Comparison of ENCODE assay signal across 17 cellular contexts in genomic region chr15:56240390-56240789, GRCh38. TPM values are rescaled to one million over a fixed set of nuclear protein-coding genes. Genes with fewer than 3 reads are reported as not detected.
A peak's percentile ranks its signal among the peaks of the same experiment; 100 is the strongest.
DNase-seq lines count a peak whose midpoint lies in the region; ATAC-seq and TF ChIP-seq lines count a peak whose summit lies in the region.
"Had no signal": no experiment of that assay in that cellular context is flagged by ENCODE, and none has a peak within 500 bp of the region (broad histone marks: within the 10 kb centered on the region; RNA-seq: fewer than 3 reads in every experiment).

No MANE protein-coding gene starts in this region.

- H3K27me3 ChIP-seq in PC-9 (ENCODE audit: insufficient read depth, low read depth) (no peaks in the 10 kb centered on the region), smooth muscle cell (ENCODE audit: low read depth) (no peaks in the 10 kb centered on the region)
- H3K27me3 ChIP-seq in CD8-positive, alpha-beta memory T cell (ENCODE audit: insufficient read depth, low read length, poor library complexity, severe bottlenecking) = no peaks in the 10 kb centered on the region
- H3K27me3 ChIP-seq: tibial artery had no signal

- no peaks in the 10 kb centered on the region for H3K9me3 ChIP-seq in PC-9 (ENCODE audit: insufficient read depth, low read depth)
- no peaks in the 10 kb centered on the region for H3K9me3 ChIP-seq in smooth muscle cell (replicated peaks; ENCODE audit: low read depth)
- no peaks in the 10 kb centered on the region for H3K9me3 ChIP-seq in CD8-positive, alpha-beta memory T cell (ENCODE audit: low read length)
- H3K9me3 ChIP-seq: tibial artery had no signal

- H3K4me3 Mint-ChIP-seq in activated T-cell treated with anti-CD3 and anti-CD28 coated beads, Interleukin-2, amount 50 U/mL, for 24 hours = peak overlapping the region; percentile 15
- peak overlapping the region in 3 of 7 donors; percentile 1 to 48 (median 27) for H3K4me3 Mint-ChIP-seq in CD8-positive, alpha-beta memory T cell
- H3K4me3 Mint-ChIP-seq: activated CD4-positive, alpha-beta memory T cell treated with anti-CD3 and anti-CD28 coated beads, Interleukin-2, amount 10 ng/mL, durations not matched to agents 7 days and 5 days had no signal

- H3K4me1 Mint-ChIP-seq in activated T-cell treated with anti-CD3 and anti-CD28 coated beads, Interleukin-2, amount 50 U/mL, for 24 hours (ENCODE audit: low read depth) = peaks cover 52% of the 10 kb centered on the region
- peaks cover 55 to 81% (median 70%) of the 10 kb centered on the region in 3 donors for H3K4me1 Mint-ChIP-seq in CD8-positive, alpha-beta memory T cell

- no TSS peak for BruUV-seq in PC-9 (replicated peaks; lab: Mats Ljungman, UMichigan)

- CTCF ChIA-PET in PC-9 (lab: Charles Lee) = no interaction called here
- CTCF ChIA-PET in CD8-positive, alpha-beta memory T cell (lab: Charles Lee) = no interaction called here

- no peak overlapping the region for H3K27ac ChIP-seq in PC-9
- H3K27ac ChIP-seq in epithelial cell of prostate = peak overlapping the region; percentile 90
- peak overlapping the region; percentile 61 for H3K27ac ChIP-seq in smooth muscle cell (ENCODE audit: low read depth)
- no peak overlapping the region for H3K27ac ChIP-seq in CD8-positive, alpha-beta memory T cell (ENCODE audit: low read depth, low read length)
- H3K27ac ChIP-seq: parathyroid adenoma, tibial artery had no signal

- POLR2A ChIA-PET in PC-9 (lab: Charles Lee; ENCODE audit: unreplicated experiment) = no interaction called here
- POLR2A ChIA-PET in CD8-positive, alpha-beta memory T cell (lab: Charles Lee) = no interaction called here

- H3K36me3 ChIP-seq in PC-9 (ENCODE audit: low read depth) (0 out of 2 replicates have a peak, but pooled peaks cover 6% of the 10 kb centered on the region), smooth muscle cell (ENCODE audit: low read depth) (no peaks in the 10 kb centered on the region)
- no peaks in the 10 kb centered on the region for H3K36me3 ChIP-seq in CD8-positive, alpha-beta memory T cell (ENCODE audit: insufficient read depth, low read length)
- H3K36me3 ChIP-seq: tibial artery had no signal

- peak overlapping the region; percentile 18 for H3K9ac ChIP-seq in smooth muscle cell (ENCODE audit: low read depth)
- H3K9ac ChIP-seq: parathyroid adenoma had no signal

- H3K4me3 ChIP-seq in PC-9 (no peak overlapping the region), smooth muscle cell (peak overlapping the region; percentile 95)
- no peak overlapping the region for H3K4me3 ChIP-seq in CD8-positive, alpha-beta memory T cell (ENCODE audit: low read length)
- H3K4me3 ChIP-seq: tibial artery had no signal

- H3K4me2 ChIP-seq in PC-9 = peak overlapping the region; percentile 19; the same call in 1 of the 2 replicates
- peak overlapping the region; percentile 99 for H3K4me2 ChIP-seq in smooth muscle cell

- H4K20me1 ChIP-seq in PC-9 (ENCODE audit: insufficient read depth) (no peaks in the 10 kb centered on the region; the same call in 1 of the 2 replicates), smooth muscle cell (ENCODE audit: low read depth) (peaks cover 50% of the 10 kb centered on the region)

- peaks cover 2% of the 10 kb centered on the region for H3K9me3 Mint-ChIP-seq in activated T-cell treated with anti-CD3 and anti-CD28 coated beads, Interleukin-2, amount 50 U/mL, for 24 hours
- H3K9me3 Mint-ChIP-seq in CD8-positive, alpha-beta memory T cell = peaks cover 0 to 2% (median 0%) of the 10 kb centered on the region in 5 donors
- H3K9me3 Mint-ChIP-seq: activated naive CD4-positive, alpha-beta T cell treated with anti-CD3 and anti-CD28 coated beads, Interleukin-2, amount 50 U/mL, for 24 hours had no signal

- no peak for DNase-seq in activated T-cell treated with anti-CD3 and anti-CD28 coated beads, Interleukin-2, amount 50 U/mL, for 24 hours
- DNase-seq in activated T-cell treated with anti-CD3 and anti-CD28 coated beads for 4 hours (no peak), PC-9 (no peak), epithelial cell of prostate (ENCODE audit: low read depth, low spot score) (no peak), smooth muscle cell (lab: John Stamatoyannopoulos, UW; ENCODE audit: unreplicated experiment) (no peak), KBM-7 (no peak)
- DNase-seq in CD8-positive, alpha-beta memory T cell = no peak
- DNase-seq: activated CD4-positive, alpha-beta memory T cell treated with anti-CD3 and anti-CD28 coated beads, Interleukin-2, amount 10 ng/mL, durations not matched to agents 7 days and 5 days; DMS 273 treated with DMSO at 0.1 percent for 48 hours; NCI-H510A treated with DMSO at 0.1 percent for 48 hours; RPMI8226; stimulated activated CD4-positive, alpha-beta T cell treated with anti-CD3 and anti-CD28 coated beads, Interleukin-15, amount 100 ng/mL, for 24 hours; T-helper 9 cell; tibial artery had no signal

- H3F3A ChIP-seq in PC-9 (ENCODE audit: insufficient read depth, low read depth) (no peaks in the 10 kb centered on the region), smooth muscle cell (ENCODE audit: low read depth) (no peaks in the 10 kb centered on the region)

- H3K27me3 Mint-ChIP-seq in activated T-cell treated with anti-CD3 and anti-CD28 coated beads, Interleukin-2, amount 50 U/mL, for 24 hours = no peaks in the 10 kb centered on the region
- H3K27me3 Mint-ChIP-seq in CD8-positive, alpha-beta memory T cell = no peaks in the 10 kb centered on the region
- H3K27me3 Mint-ChIP-seq: activated CD4-positive, alpha-beta memory T cell treated with anti-CD3 and anti-CD28 coated beads, Interleukin-2, amount 10 ng/mL, durations not matched to agents 7 days and 5 days; activated naive CD4-positive, alpha-beta T cell treated with anti-CD3 and anti-CD28 coated beads, Interleukin-2, amount 50 U/mL, for 24 hours had no signal

- H3K9me2 ChIP-seq in PC-9 (ENCODE audit: insufficient read depth) = no peaks in the 10 kb centered on the region

- H3K79me2 ChIP-seq in PC-9 (ENCODE audit: low read depth) (peaks cover 75% of the 10 kb centered on the region), smooth muscle cell (ENCODE audit: low read depth) (peaks cover 81% of the 10 kb centered on the region)

- H2AFZ ChIP-seq in PC-9 (no peak overlapping the region), smooth muscle cell (ENCODE audit: low read depth) (no peak overlapping the region)
- H2AFZ ChIP-seq: parathyroid adenoma had no signal

- in situ Hi-C loops in KBM-7 (cut with MboI; ENCODE audit: low pct_unique_long_range_greater_than_20kb, low sequenced_read_pairs) = no loop called here

- H3K27ac Mint-ChIP-seq in activated T-cell treated with anti-CD3 and anti-CD28 coated beads, Interleukin-2, amount 50 U/mL, for 24 hours = no peak overlapping the region
- peak overlapping the region in 2 of 8 donors; percentile 6 to 46 for H3K27ac Mint-ChIP-seq in CD8-positive, alpha-beta memory T cell
- H3K27ac Mint-ChIP-seq: activated CD4-positive, alpha-beta memory T cell treated with anti-CD3 and anti-CD28 coated beads, Interleukin-2, amount 10 ng/mL, durations not matched to agents 7 days and 5 days had no signal

- intact Hi-C loops in PC-9 (cut with micrococcal nuclease; ENCODE audit: unreplicated experiment) = loop anchor here (5.0 to 10.0 kb wide), 3 partner anchors 196 to 343 kb away; partner anchors contain the start of gene NEDD4

- ATAC-seq in HG03280 (IDR thresholded peaks at IDR 0.05; ENCODE audit: unreplicated experiment) = no peak

- H3K36me3 Mint-ChIP-seq in activated T-cell treated with anti-CD3 and anti-CD28 coated beads, Interleukin-2, amount 50 U/mL, for 24 hours (ENCODE audit: low read depth) = peaks cover 43% of the 10 kb centered on the region
- H3K36me3 Mint-ChIP-seq in CD8-positive, alpha-beta memory T cell = peaks cover 3 to 25% (median 10%) of the 10 kb centered on the region in 3 donors

- H3K4me1 ChIP-seq in PC-9 (replicated peaks; ENCODE audit: insufficient read depth) (peaks cover 22% of the 10 kb centered on the region), smooth muscle cell (ENCODE audit: low read depth) (peaks cover 38% of the 10 kb centered on the region)
- H3K4me1 ChIP-seq in CD8-positive, alpha-beta memory T cell (ENCODE audit: insufficient read depth, low read length) = peaks cover 16% of the 10 kb centered on the region
- H3K4me1 ChIP-seq: parathyroid adenoma had no signal

- TF ChIP-seq CTCF in PC-9 (conservative IDR thresholded peaks at IDR 0.05) = no peak
- TF ChIP-seq CTCF in smooth muscle cell (IDR thresholded peaks at IDR 0.05; ENCODE audit: borderline replicate concordance, insufficient read depth, poor library complexity, severe bottlenecking) = no peak

RNA-seq across cellular contexts. Expression of gene RFX7, which starts 3.3 kb away (rescaled TPM):
- total RNA-seq in PC-9 (2021) (12.6 and 24.6 TPM in 2 replicates), smooth muscle cell (18.5 and 19.3 TPM in 2 replicates)
- polyA plus RNA-seq in smooth muscle cell = 7.7 and 8.6 TPM in 2 replicates
- 10 to 100 TPM; 30.3 to 35.2 TPM for total RNA-seq in CD8-positive, alpha-beta memory T cell
- 3.5 TPM for polyA plus RNA-seq in CD8-positive, alpha-beta memory T cell

Comparison
In these comparisons a context has a peak if more than half of its experiments do, and no peak if none do; other contexts are left out.
1. H3K27ac ChIP-seq: peak in epithelial cell of prostate (single experiment) and smooth muscle cell (single experiment); none in PC-9 (single experiment) and CD8-positive, alpha-beta memory T cell (single experiment).